Comparison of ENCODE assay signal across 11 cellular contexts in genomic region chr1:118247593-118247992, GRCh38.
DNase-seq lines count a peak whose midpoint lies in the region; ATAC-seq and TF ChIP-seq lines count a peak whose summit lies in the region.
"Had no signal": no experiment of that assay in that cellular context is flagged by ENCODE, and none has a peak within 500 bp of the region (broad histone marks: within the 10 kb centered on the region; RNA-seq: fewer than 3 reads in every experiment).

No MANE protein-coding gene starts in this region.

- no peak overlapping the region for H2BK20ac ChIP-seq in H9 (ENCODE audit: low read depth, low read length, poor library complexity, severe bottlenecking)

- no peaks in the 10 kb centered on the region for H3K9me3 Mint-ChIP-seq in H9
- H3K9me3 Mint-ChIP-seq in activated T-helper 2 cell treated with anti-CD3 and anti-CD28 coated beads, Interferon-gamma antibody, Interleukin-2, Interleukin-4, amounts not matched to agents 10 μg/mL and 5 μg/mL and 100 μg/mL, durations not matched to agents 14 hours and 24 hours and 36 hours, result peaks cover 4% of the 10 kb centered on the region
- H3K9me3 Mint-ChIP-seq: activated naive CD4-positive, alpha-beta T cell treated with anti-CD3 and anti-CD28 coated beads, Interleukin-2, amount 50 U/mL, for 24 hours had no signal

- H3K9me3 ChIP-seq in H9 (ENCODE audit: control insufficient read depth, low read depth, low read length), result no peaks in the 10 kb centered on the region
- no peaks in the 10 kb centered on the region for H3K9me3 ChIP-seq in PC-9 (ENCODE audit: insufficient read depth, low read depth)

- H3K4me1 ChIP-seq in H9 (ENCODE audit: insufficient read depth, low read length), result peaks cover 5% of the 10 kb centered on the region; the same call in 1 of the 2 replicates
- no peaks in the 10 kb centered on the region for H3K4me1 ChIP-seq in PC-9 (replicated peaks; ENCODE audit: insufficient read depth)

- no peaks in the 10 kb centered on the region for H3K27me3 ChIP-seq in H9 (ENCODE audit: insufficient read depth, low read length)
- 0 out of 2 replicates have a peak, but pooled peaks cover 4% of the 10 kb centered on the region for H3K27me3 ChIP-seq in PC-9 (ENCODE audit: insufficient read depth, low read depth)

- H2AK5ac ChIP-seq in H9 (ENCODE audit: insufficient read length, low read length), result no peak overlapping the region

- H3K56ac ChIP-seq in H9 (ENCODE audit: insufficient read length, low read depth, low read length), result no peak overlapping the region

- TF ChIP-seq CTCF in H9 (conservative IDR thresholded peaks at IDR 0.05), result peak; percentile 63
- TF ChIP-seq CTCF in PC-9 (conservative IDR thresholded peaks at IDR 0.05), result peak; percentile 54; the same call in 1 of the 2 replicates

- peaks cover 1% of the 10 kb centered on the region; the same call in 1 of the 2 replicates for H3K27me3 Mint-ChIP-seq in H9 (ENCODE audit: low read depth)
- no peaks in the 10 kb centered on the region for H3K27me3 Mint-ChIP-seq in activated T-helper 2 cell treated with anti-CD3 and anti-CD28 coated beads, Interferon-gamma antibody, Interleukin-2, Interleukin-4, amounts not matched to agents 10 μg/mL and 5 μg/mL and 100 μg/mL, durations not matched to agents 14 hours and 24 hours and 36 hours (ENCODE audit: low read depth)
- H3K27me3 Mint-ChIP-seq: activated naive CD4-positive, alpha-beta T cell treated with anti-CD3 and anti-CD28 coated beads, Interleukin-2, amount 50 U/mL, for 24 hours had no signal

- no peak overlapping the region for H3K4me3 ChIP-seq in PC-9
- H3K4me3 ChIP-seq: lung had no signal

- no peak overlapping the region for H3T11ph ChIP-seq in H9 (ENCODE audit: low read length)

- no peaks in the 10 kb centered on the region for H3K36me3 ChIP-seq in PC-9 (ENCODE audit: low read depth)

- no peaks in the 10 kb centered on the region for H3K36me3 Mint-ChIP-seq in H9 (ENCODE audit: insufficient read depth in 1 of 3, low read depth in 3 of 3)
- no peaks in the 10 kb centered on the region for H3K36me3 Mint-ChIP-seq in activated T-helper 2 cell treated with anti-CD3 and anti-CD28 coated beads, Interferon-gamma antibody, Interleukin-2, Interleukin-4, amounts not matched to agents 10 μg/mL and 5 μg/mL and 100 μg/mL, durations not matched to agents 14 hours and 24 hours and 36 hours (ENCODE audit: low read depth)
- H3K36me3 Mint-ChIP-seq: activated naive CD4-positive, alpha-beta T cell treated with anti-CD3 and anti-CD28 coated beads, Interleukin-2, amount 50 U/mL, for 24 hours had no signal

- CTCF ChIA-PET in PC-9 (lab: Charles Lee), result no interaction called here

- H4K20me1 ChIP-seq in H9 (ENCODE audit: control insufficient read depth, insufficient read depth, insufficient read length) (no peaks in the 10 kb centered on the region), PC-9 (ENCODE audit: insufficient read depth) (no peaks in the 10 kb centered on the region)

- no peak overlapping the region for H3K23ac ChIP-seq in H9 (ENCODE audit: insufficient read length, low read depth, low read length)

- no peaks in the 10 kb centered on the region for H3F3A ChIP-seq in PC-9 (ENCODE audit: insufficient read depth, low read depth)

- no peak overlapping the region for H3K27ac ChIP-seq in H9 (ENCODE audit: insufficient read length, low read depth, low read length)
- no peak overlapping the region for H3K27ac ChIP-seq in PC-9

- H2BK5ac ChIP-seq in H9 (ENCODE audit: insufficient read length, low read length), result no peak overlapping the region

- BruUV-seq in PC-9 (replicated peaks; lab: Mats Ljungman, UMichigan), result no TSS peak

- no peak overlapping the region for H4K91ac ChIP-seq in H9 (ENCODE audit: insufficient read length, low read depth, low read length)

- no peak overlapping the region for H4K8ac ChIP-seq in H9 (replicated peaks; ENCODE audit: insufficient read length, low read depth, low read length)

- no peak overlapping the region for H3K27ac Mint-ChIP-seq in H9
- H3K27ac Mint-ChIP-seq in activated T-helper 2 cell treated with anti-CD3 and anti-CD28 coated beads, Interferon-gamma antibody, Interleukin-2, Interleukin-4, amounts not matched to agents 10 μg/mL and 5 μg/mL and 100 μg/mL, durations not matched to agents 14 hours and 24 hours and 36 hours, result no peak overlapping the region
- H3K27ac Mint-ChIP-seq: activated naive CD4-positive, alpha-beta T cell treated with anti-CD3 and anti-CD28 coated beads, Interleukin-2, amount 50 U/mL, for 24 hours had no signal

- H3K79me2 ChIP-seq in H9 (ENCODE audit: insufficient read depth, low read length) (no peaks in the 10 kb centered on the region), PC-9 (ENCODE audit: low read depth) (no peaks in the 10 kb centered on the region)

- no peak overlapping the region for H2BK120ac ChIP-seq in H9 (ENCODE audit: low read depth, low read length, poor library complexity, severe bottlenecking)

- no peak overlapping the region for H3K14ac ChIP-seq in H9 (ENCODE audit: insufficient read depth, low read length)

- no peak overlapping the region for H2BK15ac ChIP-seq in H9 (ENCODE audit: low read depth, low read length)

- H3K23me2 ChIP-seq in H9 (ENCODE audit: insufficient read length, low read depth, low read length, poor library complexity, severe bottlenecking), result no peaks in the 10 kb centered on the region

- H3K18ac ChIP-seq in H9 (ENCODE audit: insufficient read length, low read depth, low read length), result no peak overlapping the region

- H2AFZ ChIP-seq in H9 (ENCODE audit: low read length) (no peak overlapping the region), PC-9 (no peak overlapping the region)

- POLR2A ChIA-PET in PC-9 (lab: Charles Lee; ENCODE audit: unreplicated experiment), result no interaction called here

- DNase-seq in AG20443 (ENCODE audit: low spot score) (peak; percentile 39), H9 (peak; percentile 51), PC-9 (no peak), iPS-NIHi7 (ENCODE audit: extremely low spot score) (peak; percentile 70), NCI-H2029 treated with DMSO at 0.1 percent for 48 hours (lab: John Stamatoyannopoulos, UW) (no peak), NCI-H2107 (lab: John Stamatoyannopoulos, UW) (no peak)
- no peak for DNase-seq in activated T-helper 2 cell treated with anti-CD3 and anti-CD28 coated beads, Interferon-gamma antibody, Interleukin-2, Interleukin-4, amounts not matched to agents 10 μg/mL and 5 μg/mL and 100 μg/mL, durations not matched to agents 14 hours and 24 hours and 36 hours (ENCODE audit: low spot score)
- DNase-seq: NCI-H1048 had no signal

- no peak overlapping the region for H4K5ac ChIP-seq in H9 (ENCODE audit: insufficient read length, low read depth, low read length)

- H2BK12ac ChIP-seq in H9 (ENCODE audit: insufficient read length, low read depth, low read length), result no peak overlapping the region

- no peak overlapping the region for H3K4me3 Mint-ChIP-seq in H9
- no peak overlapping the region for H3K4me3 Mint-ChIP-seq in activated T-helper 2 cell treated with anti-CD3 and anti-CD28 coated beads, Interferon-gamma antibody, Interleukin-2, Interleukin-4, amounts not matched to agents 10 μg/mL and 5 μg/mL and 100 μg/mL, durations not matched to agents 14 hours and 24 hours and 36 hours (ENCODE audit: low read depth)
- H3K4me3 Mint-ChIP-seq: activated naive CD4-positive, alpha-beta T cell treated with anti-CD3 and anti-CD28 coated beads, Interleukin-2, amount 50 U/mL, for 24 hours had no signal

- H3K9ac ChIP-seq in H9 (ENCODE audit: extremely low read depth, insufficient read length, low read length), result no peak overlapping the region

- intact Hi-C loops in PC-9 (cut with micrococcal nuclease; ENCODE audit: unreplicated experiment), result no loop called here
- intact Hi-C loops in activated T-helper 2 cell treated with anti-CD3 and anti-CD28 coated beads, Interferon-gamma antibody, Interleukin-2, Interleukin-4, amounts not matched to agents 10 μg/mL and 5 μg/mL and 100 μg/mL, durations not matched to agents 14 hours and 24 hours and 36 hours (cut with micrococcal nuclease), result no loop called here

- WGBS in H9 (ENCODE audit: extremely low coverage, insufficient read length, low lambda C conversion rate), result no CpG with 5 or more reads among the region's 3 CpGs

- H3K4me2 ChIP-seq in H9 (ENCODE audit: insufficient read depth, insufficient read length, low read length) (no peak overlapping the region), PC-9 (no peak overlapping the region)

- H3K79me1 ChIP-seq in H9 (ENCODE audit: insufficient read depth, low read depth, low read length, poor library complexity, severe bottlenecking), result no peaks in the 10 kb centered on the region

- H3K4ac ChIP-seq in H9 (ENCODE audit: low read depth, low read length), result no peak overlapping the region

- H3K4me1 Mint-ChIP-seq in H9, result peaks cover 23 to 24% of the 10 kb centered on the region in 2 experiments
- H3K4me1 Mint-ChIP-seq in activated T-helper 2 cell treated with anti-CD3 and anti-CD28 coated beads, Interferon-gamma antibody, Interleukin-2, Interleukin-4, amounts not matched to agents 10 μg/mL and 5 μg/mL and 100 μg/mL, durations not matched to agents 14 hours and 24 hours and 36 hours (ENCODE audit: low read depth), result no peaks in the 10 kb centered on the region
- H3K4me1 Mint-ChIP-seq: activated naive CD4-positive, alpha-beta T cell treated with anti-CD3 and anti-CD28 coated beads, Interleukin-2, amount 50 U/mL, for 24 hours had no signal

- no peaks in the 10 kb centered on the region for H3K9me2 ChIP-seq in PC-9 (ENCODE audit: insufficient read depth)

- no peak for ATAC-seq in GM18511 (IDR thresholded peaks at IDR 0.05; ENCODE audit: unreplicated experiment)

Comparison
In these comparisons a context has a peak if more than half of its experiments do, and no peak if none do; other contexts are left out.
1. DNase-seq: peak in AG20443 (single experiment), H9 (single experiment) and iPS-NIHi7 (single experiment); none in PC-9 (0 of 2), NCI-H2029 treated with DMSO at 0.1 percent for 48 hours (single experiment), activated T-helper 2 cell treated with anti-CD3 and anti-CD28 coated beads, Interferon-gamma antibody, Interleukin-2, Interleukin-4, amounts not matched to agents 10 μg/mL and 5 μg/mL and 100 μg/mL, durations not matched to agents 14 hours and 24 hours and 36 hours (single experiment) and NCI-H2107 (single experiment).